Comparison of ENCODE assay signal across 9 cellular contexts in the genomic region with DNA sequence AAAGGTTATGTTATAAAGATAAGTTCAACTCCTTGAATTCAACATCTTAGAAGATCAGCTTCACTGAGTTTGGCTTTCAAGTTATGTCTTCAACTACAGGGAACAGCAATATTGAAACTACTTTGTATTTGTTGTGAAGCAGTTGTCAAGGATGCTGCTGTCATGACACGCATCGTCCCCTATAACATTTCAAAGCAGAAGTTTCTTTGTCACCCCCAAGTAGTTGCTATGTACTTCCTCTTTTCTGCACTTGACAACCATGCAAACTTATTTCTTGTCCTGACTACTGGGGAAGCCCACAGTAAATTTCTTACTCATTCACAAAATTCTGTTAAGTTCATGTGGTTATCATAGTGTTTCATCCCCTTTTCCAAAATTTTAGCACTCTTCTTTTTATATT. TPM values are rescaled to one million over a fixed set of nuclear protein-coding genes. Genes with fewer than 3 reads are reported as not detected.
DNase-seq lines count a peak whose midpoint lies in the region; ATAC-seq and TF ChIP-seq lines count a peak whose summit lies in the region.
"Had no signal": no experiment of that assay in that cellular context is flagged by ENCODE, and none has a peak within 500 bp of the region (broad histone marks: within the 10 kb centered on the region; RNA-seq: fewer than 3 reads in every experiment).

No MANE protein-coding gene starts in this region.

- intact Hi-C loops in esophagus squamous epithelium (cut with DNase I) = no loop called here

- TF ChIP-seq CTCF in esophagus squamous epithelium (IDR thresholded peaks at IDR 0.05) = no peak

- no peak overlapping the region for H3K4me3 ChIP-seq in esophagus squamous epithelium

- no peaks in the 10 kb centered on the region for H3K27me3 Mint-ChIP-seq in central memory CD8-positive, alpha-beta T cell

- peak overlapping the region; percentile 61 for H3K4me3 Mint-ChIP-seq in central memory CD8-positive, alpha-beta T cell

- H3K9me3 ChIP-seq in esophagus squamous epithelium = no peaks in the 10 kb centered on the region

- H3K27ac ChIP-seq in esophagus squamous epithelium = peak overlapping the region in 1 of 4 donors; percentile 54
- H3K27ac ChIP-seq: C4-2B had no signal

- no peaks in the 10 kb centered on the region for H3K36me3 ChIP-seq in esophagus squamous epithelium

- DNase-seq in activated CD8-positive, alpha-beta memory T cell treated with anti-CD3 and anti-CD28 coated beads, Interleukin-2, amount 50 U/mL, for 1 hour (ENCODE audit: extremely low read depth) = peak; percentile 26
- DNase-seq in activated CD8-positive, alpha-beta memory T cell treated with anti-CD3 and anti-CD28 coated beads, Interleukin-2, amount 50 U/mL, for 48 hours = no peak
- DNase-seq in NK-92 (lab: John Stamatoyannopoulos, UW; ENCODE audit: unreplicated experiment) (peak; percentile 10), medulla oblongata (ENCODE audit: extremely low spot score) (no peak), esophagus squamous epithelium (lab: John Stamatoyannopoulos, UW) (no peak)
- DNase-seq in central memory CD8-positive, alpha-beta T cell (ENCODE audit: low spot score in 2 of 2) = peak in 1 of 2 donors; percentile 56
- no peak for DNase-seq in stimulated activated CD4-positive, alpha-beta T cell treated with anti-CD3 and anti-CD28 coated beads, Interleukin-12 subunit alpha, Interleukin-12 subunit beta, amount 100 ng/mL, for 4 hours

- peak; percentile 98 for ATAC-seq in HG02678 (IDR thresholded peaks at IDR 0.05; ENCODE audit: unreplicated experiment)
- ATAC-seq in central memory CD8-positive, alpha-beta T cell (replicated peaks; ENCODE audit: extremely low read depth, poor library complexity, severe bottlenecking) = peak; percentile 98

- H3K36me3 Mint-ChIP-seq in central memory CD8-positive, alpha-beta T cell (ENCODE audit: insufficient read depth) = peaks cover 31% of the 10 kb centered on the region

- WGBS in esophagus squamous epithelium, 2 donors = 10 to 60% methylated on average over 2 of the region's 2 CpGs

- peaks cover 23% of the 10 kb centered on the region for H3K4me1 Mint-ChIP-seq in central memory CD8-positive, alpha-beta T cell

- no peaks in the 10 kb centered on the region for H3K27me3 ChIP-seq in esophagus squamous epithelium

- peak overlapping the region; percentile 98 for H3K27ac Mint-ChIP-seq in central memory CD8-positive, alpha-beta T cell (ENCODE audit: low read depth)

- no peaks in the 10 kb centered on the region for H3K9me3 Mint-ChIP-seq in central memory CD8-positive, alpha-beta T cell

- no peak for TF ChIP-seq POLR2A in esophagus squamous epithelium (IDR thresholded peaks at IDR 0.05)

- H3K4me1 ChIP-seq in esophagus squamous epithelium = peaks cover 0 to 20% (median 0%) of the 10 kb centered on the region in 3 donors

RNA-seq across cellular contexts. Expression of gene ANTXR2, which starts 14.3 kb away (rescaled TPM):
- 10 to 100 TPM in 2 of 4 donors, 1 to 10 TPM in 2; 1.6 to 60.3 (median 21.5) TPM for total RNA-seq in esophagus squamous epithelium

Comparison
In these comparisons a context has a peak if more than half of its experiments do, and no peak if none do; other contexts are left out.
1. DNase-seq: peak in activated CD8-positive, alpha-beta memory T cell treated with anti-CD3 and anti-CD28 coated beads, Interleukin-2, amount 50 U/mL, for 1 hour (single experiment) and NK-92 (single experiment); none in activated CD8-positive, alpha-beta memory T cell treated with anti-CD3 and anti-CD28 coated beads, Interleukin-2, amount 50 U/mL, for 48 hours (single experiment), medulla oblongata (single experiment), esophagus squamous epithelium (single experiment) and stimulated activated CD4-positive, alpha-beta T cell treated with anti-CD3 and anti-CD28 coated beads, Interleukin-12 subunit alpha, Interleukin-12 subunit beta, amount 100 ng/mL, for 4 hours (single experiment).